ENCODE assay signal across 8 cellular contexts in the genomic region with DNA sequence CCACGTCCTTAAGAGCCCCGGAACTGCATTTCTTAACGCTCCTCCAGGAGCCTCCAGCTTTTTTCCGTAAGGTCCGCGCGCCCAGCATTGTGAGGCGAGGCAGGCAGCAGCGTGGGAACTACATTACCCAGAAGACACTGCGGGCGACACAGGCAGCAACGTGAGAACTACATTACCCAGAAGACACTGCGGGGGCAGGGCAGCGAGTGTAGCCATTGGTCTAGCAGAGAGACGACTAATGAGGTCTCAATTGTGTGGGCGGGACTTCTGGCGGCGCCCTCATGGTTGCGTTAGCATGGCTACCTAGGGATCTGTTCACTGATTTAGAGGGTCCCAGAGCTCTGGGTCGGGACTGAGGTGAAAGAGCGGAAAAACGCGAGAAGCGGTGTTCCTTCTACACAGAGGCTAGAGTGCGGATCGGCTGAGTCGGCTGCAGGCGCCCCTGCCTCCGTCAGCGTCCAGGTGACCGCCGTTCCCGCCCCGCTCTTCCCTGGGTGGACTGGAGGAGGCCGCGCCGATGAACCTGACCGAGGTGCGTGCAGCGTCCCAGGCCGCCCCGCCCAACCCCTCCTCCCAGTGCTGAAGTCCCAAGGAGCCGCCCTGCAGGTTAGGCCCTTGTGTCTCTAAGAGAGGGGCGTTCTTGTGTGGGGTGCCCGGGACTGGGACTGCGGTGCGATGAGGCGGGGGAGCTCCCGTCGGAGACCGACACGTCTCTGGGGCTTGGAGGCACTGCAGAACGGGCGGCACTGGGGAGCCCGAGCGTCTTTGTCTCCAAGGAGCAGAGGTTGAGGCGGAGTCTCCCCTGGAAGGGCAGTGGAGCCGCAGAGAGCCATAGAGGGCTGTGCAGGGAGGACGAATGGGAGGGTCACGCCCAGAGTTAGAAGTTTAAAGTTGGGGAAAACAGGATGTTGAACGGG. TPM values are rescaled to one million over a fixed set of nuclear protein-coding genes. Genes with fewer than 3 reads are reported as not detected.
DNase-seq lines count a peak whose midpoint lies in the region; ATAC-seq, FAIRE-seq and TF ChIP-seq lines count a peak whose summit lies in the region.

A gene (plus strand): TSS at position 264 of the 917 bp plus-strand sequence. CDS start 254 bp downstream, at position 518.

- no peak for TF ChIP-seq CTCF in parathyroid adenoma (IDR thresholded peaks at IDR 0.05)
- no peak for TF ChIP-seq CTCF in tibial nerve (IDR thresholded peaks at IDR 0.05)

- peak; percentile 60; the same call in 1 of the 2 replicates for TF ChIP-seq POLR2A in GM12892 (IDR thresholded peaks at IDR 0.05; ENCODE audit: low read depth, low read length)
- TF ChIP-seq POLR2A in tibial nerve (IDR thresholded peaks at IDR 0.05) = no peak

- ATAC-seq in HG02852 (IDR thresholded peaks at IDR 0.05; ENCODE audit: unreplicated experiment) = peak; percentile 94
- peak; percentile 97 for ATAC-seq in activated naive CD8-positive, alpha-beta T cell treated with anti-CD3 and anti-CD28 coated beads, Interleukin-2, amount 50 U/mL, for 24 hours

- peak within 1 kb of the TSS; percentile 88 for H2AFZ ChIP-seq in parathyroid adenoma

- H3K4me1 ChIP-seq in parathyroid adenoma (peaks cover 4% of the 10 kb centered on the region), tibial nerve (peaks cover 0 to 27% (median 11%) of the 10 kb centered on the region in 4 donors)

- peak within 1 kb of the TSS; percentile 30 for H3K9ac ChIP-seq in parathyroid adenoma

- peaks cover 21% of the 10 kb centered on the region for H3K4me1 Mint-ChIP-seq in activated naive CD8-positive, alpha-beta T cell treated with anti-CD3 and anti-CD28 coated beads, Interleukin-2, amount 50 U/mL, for 24 hours

- H3K9me3 ChIP-seq in parathyroid adenoma (ENCODE audit: control insufficient read depth, low read length) (no peaks in the 10 kb centered on the region), tibial nerve (peaks cover 0 to 25% (median 0%) of the 10 kb centered on the region in 4 donors)

- H3K27ac ChIP-seq in parathyroid adenoma (peak within 1 kb of the TSS; percentile 55), tibial nerve (peak within 1 kb of the TSS in 2 of 4 donors; percentile 66 to 75)

- H3K79me2 ChIP-seq in parathyroid adenoma = peaks cover 32% of the 10 kb centered on the region

- H3K36me3 Mint-ChIP-seq in activated naive CD8-positive, alpha-beta T cell treated with anti-CD3 and anti-CD28 coated beads, Interleukin-2, amount 50 U/mL, for 24 hours (ENCODE audit: low read depth) = peaks cover 58% of the 10 kb centered on the region

- TF ChIP-seq EP300 in tibial nerve (IDR thresholded peaks at IDR 0.05) = peak; percentile 78 to 80

- peak within 1 kb of the TSS; percentile 94 for H3K27ac Mint-ChIP-seq in activated naive CD8-positive, alpha-beta T cell treated with anti-CD3 and anti-CD28 coated beads, Interleukin-2, amount 50 U/mL, for 24 hours

- H3K4me3 ChIP-seq in parathyroid adenoma (ENCODE audit: low read depth, low read length) (peak within 1 kb of the TSS; percentile 68), tibial nerve (peak within 1 kb of the TSS; percentile 64 to 80 (median 70))

- no peaks in the 10 kb centered on the region for H3K27me3 Mint-ChIP-seq in activated naive CD8-positive, alpha-beta T cell treated with anti-CD3 and anti-CD28 coated beads, Interleukin-2, amount 50 U/mL, for 24 hours

- H3K9me3 Mint-ChIP-seq in activated naive CD8-positive, alpha-beta T cell treated with anti-CD3 and anti-CD28 coated beads, Interleukin-2, amount 50 U/mL, for 24 hours = peaks cover 42% of the 10 kb centered on the region

- H3K4me2 ChIP-seq in parathyroid adenoma (ENCODE audit: low read length) = peak within 1 kb of the TSS; percentile 86

- peak; percentile 99 for FAIRE-seq in GM12892 (lab: Jason Lieb, UNC)

- intact Hi-C loops in cardiac septum (cut with DNase I) = no loop called here

- no peaks in the 10 kb centered on the region for H3K36me3 ChIP-seq in parathyroid adenoma (ENCODE audit: control insufficient read depth, insufficient read depth, low read length)
- peaks cover 0 to 27% (median 0%) of the 10 kb centered on the region in 3 donors for H3K36me3 ChIP-seq in tibial nerve

- WGBS in tibial nerve, 2 donors = 0 to 1% methylated on average over 45 to 48 of the region's 61 CpGs

- DNase-seq in GM12892 (ENCODE audit: insufficient read length) (peak; percentile 81), NCI-H1436 treated with DMSO at 0.1 percent for 48 hours (lab: John Stamatoyannopoulos, UW) (peak; percentile 99), T follicular helper cell (ENCODE audit: low read depth) (peak; percentile 96), cardiac septum (ENCODE audit: low spot score) (peak; percentile 98), tibial nerve (ENCODE audit: low spot score in 2 of 2) (peak; percentile 97 to 100)
- peak; percentile 93 for DNase-seq in activated naive CD8-positive, alpha-beta T cell treated with anti-CD3 and anti-CD28 coated beads, Interleukin-2, amount 50 U/mL, for 24 hours

- no peaks in the 10 kb centered on the region for H3K27me3 ChIP-seq in parathyroid adenoma (ENCODE audit: control insufficient read depth, insufficient read depth, low read length)
- no peaks in the 10 kb centered on the region for H3K27me3 ChIP-seq in tibial nerve

- peak within 1 kb of the TSS; percentile 93 for H3K4me3 Mint-ChIP-seq in activated naive CD8-positive, alpha-beta T cell treated with anti-CD3 and anti-CD28 coated beads, Interleukin-2, amount 50 U/mL, for 24 hours

RNA-seq across cellular contexts. Expression of the gene that starts here (rescaled TPM):
- 6.7 TPM for polyA plus RNA-seq in GM12892 (2012; ENCODE audit: missing spikeins)
- 4.0 TPM for total RNA-seq in cardiac septum
- total RNA-seq in tibial nerve = 1 to 10 TPM; 3.1 to 7.8 (median 4.5) TPM
